ENCODE assay signal across 31 cellular contexts in genomic region chr2:17133052-17133671, GRCh38.
"Had no signal": no experiment of that assay in that cellular context is flagged by ENCODE, and none has a peak within 500 bp of the region (broad histone marks: within the 10 kb centered on the region; RNA-seq: fewer than 3 reads in every experiment).

No MANE protein-coding gene starts in this region.

- H3K4me3 Mint-ChIP-seq: activated B cell treated with CpG ODN at 0.5 μM for 24 hours; activated CD4-positive, alpha-beta memory T cell treated with anti-CD3 and anti-CD28 coated beads, Interleukin-2, amount 10 ng/mL, durations not matched to agents 7 days and 5 days; activated CD8-positive, alpha-beta memory T cell treated with anti-CD3 and anti-CD28 coated beads, Interleukin-2, amount 10 ng/mL, durations not matched to agents 7 days and 5 days; activated naive CD8-positive, alpha-beta T cell treated with anti-CD3 and anti-CD28 coated beads for 36 hours; activated T-cell treated with anti-CD3 and anti-CD28 coated beads, Interleukin-2, amount 50 U/mL, for 72 hours; activated T-helper 17 cell treated with anti-CD3 and anti-CD28 coated beads, Interleukin-2, amount 50 U/mL, for 72 hours had no signal

- H3K27ac Mint-ChIP-seq: activated B cell treated with CpG ODN at 0.5 μM for 24 hours; activated CD4-positive, alpha-beta memory T cell treated with anti-CD3 and anti-CD28 coated beads, Interleukin-2, amount 10 ng/mL, durations not matched to agents 7 days and 5 days; activated CD8-positive, alpha-beta memory T cell treated with anti-CD3 and anti-CD28 coated beads, Interleukin-2, amount 10 ng/mL, durations not matched to agents 7 days and 5 days; activated naive CD8-positive, alpha-beta T cell treated with anti-CD3 and anti-CD28 coated beads for 36 hours; activated T-cell treated with anti-CD3 and anti-CD28 coated beads, Interleukin-2, amount 50 U/mL, for 72 hours; activated T-helper 17 cell treated with anti-CD3 and anti-CD28 coated beads, Interleukin-2, amount 50 U/mL, for 72 hours had no signal

- H3K4me1 Mint-ChIP-seq: activated B cell treated with CpG ODN at 0.5 μM for 24 hours; activated CD4-positive, alpha-beta memory T cell treated with anti-CD3 and anti-CD28 coated beads, Interleukin-2, amount 10 ng/mL, durations not matched to agents 7 days and 5 days; activated CD8-positive, alpha-beta memory T cell treated with anti-CD3 and anti-CD28 coated beads, Interleukin-2, amount 10 ng/mL, durations not matched to agents 7 days and 5 days; activated naive CD8-positive, alpha-beta T cell treated with anti-CD3 and anti-CD28 coated beads for 36 hours; activated T-helper 17 cell treated with anti-CD3 and anti-CD28 coated beads, Interleukin-2, amount 50 U/mL, for 72 hours had no signal

- H3K27me3 Mint-ChIP-seq: activated CD4-positive, alpha-beta memory T cell treated with anti-CD3 and anti-CD28 coated beads, Interleukin-2, amount 10 ng/mL, durations not matched to agents 7 days and 5 days; activated CD8-positive, alpha-beta memory T cell treated with anti-CD3 and anti-CD28 coated beads, Interleukin-2, amount 10 ng/mL, durations not matched to agents 7 days and 5 days; activated naive CD8-positive, alpha-beta T cell treated with anti-CD3 and anti-CD28 coated beads for 36 hours; activated T-helper 17 cell treated with anti-CD3 and anti-CD28 coated beads, Interleukin-2, amount 50 U/mL, for 72 hours had no signal

- DNase-seq: activated B cell treated with CpG ODN at 0.5 μM for 24 hours; activated CD4-positive, alpha-beta memory T cell treated with anti-CD3 and anti-CD28 coated beads, Interleukin-2, amount 10 ng/mL, durations not matched to agents 7 days and 5 days; activated CD4-positive, alpha-beta T cell treated with anti-CD3 and anti-CD28 coated beads for 48 hours; activated CD4-positive, CD25-positive, alpha-beta regulatory T cell treated with anti-CD3 and anti-CD28 coated beads, Interleukin-2, amount 50 U/mL, for 72 hours; activated CD8-positive, alpha-beta memory T cell treated with anti-CD3 and anti-CD28 coated beads for 24 hours; activated CD8-positive, alpha-beta memory T cell treated with anti-CD3 and anti-CD28 coated beads, Interleukin-2, amount 10 ng/mL, durations not matched to agents 7 days and 5 days; activated CD8-positive, alpha-beta memory T cell treated with anti-CD3 and anti-CD28 coated beads, Interleukin-2, amount 50 U/mL, for 48 hours; activated effector memory CD4-positive, alpha-beta T cell treated with anti-CD3 and anti-CD28 coated beads, Interleukin-2, amount 50 U/mL, for 16 hours; activated naive CD4-positive, alpha-beta T cell; activated naive CD4-positive, alpha-beta T cell treated with anti-CD3 and anti-CD28 coated beads, Interleukin-2, amount 50 U/mL, for 16 hours; activated naive CD8-positive, alpha-beta T cell treated with anti-CD3 and anti-CD28 coated beads for 36 hours; activated T-cell treated with anti-CD3 and anti-CD28 coated beads, Interleukin-2, amount 50 U/mL, for 1 hour; activated T-cell treated with anti-CD3 and anti-CD28 coated beads, Interleukin-2, amount 50 U/mL, for 72 hours; amniotic stem cell; aorta; MM.1S; MV-4-11; NCI-H1092; NCI-H1436 treated with DMSO at 0.1 percent for 48 hours; NCI-H1694 treated with DMSO at 0.1 percent for 48 hours; NCI-H2029; NCI-H345; NCI-H524 treated with DMSO at 0.1 percent for 48 hours; PC-9; SIG-M5; SW 1271; T-helper 1 cell; T-helper 2 cell; T-helper 9 cell had no signal

- H3K36me3 Mint-ChIP-seq: activated CD8-positive, alpha-beta memory T cell treated with anti-CD3 and anti-CD28 coated beads, Interleukin-2, amount 10 ng/mL, durations not matched to agents 7 days and 5 days; activated naive CD8-positive, alpha-beta T cell treated with anti-CD3 and anti-CD28 coated beads for 36 hours had no signal

- H3K9me3 Mint-ChIP-seq: activated B cell treated with CpG ODN at 0.5 μM for 24 hours had no signal

- ATAC-seq: activated CD8-positive, alpha-beta memory T cell treated with anti-CD3 and anti-CD28 coated beads, Interleukin-2, amount 10 ng/mL, durations not matched to agents 7 days and 5 days; activated T-cell treated with anti-CD3 and anti-CD28 coated beads, Interleukin-2, amount 50 U/mL, for 72 hours; activated T-helper 17 cell treated with anti-CD3 and anti-CD28 coated beads, Interleukin-2, amount 50 U/mL, for 72 hours; Right ventricle myocardium inferior had no signal
